In genomic region chr1:214551436-214552173, GRCh38 we compare ENCODE assay signal across 8 cellular contexts. TPM values are rescaled to one million over a fixed set of nuclear protein-coding genes. Genes with fewer than 3 reads are reported as not detected.
DNase-seq lines count a peak whose midpoint lies in the region; ATAC-seq and TF ChIP-seq lines count a peak whose summit lies in the region.

PTPN14 (minus strand) TSS chr1:214551602; CDS start chr1:214464803, 86,799 bp downstream.

- peaks cover 41% of the 10 kb centered on the region for H3K4me1 ChIP-seq in suprapubic skin

- no peak within 1 kb of the TSS for H3K27ac Mint-ChIP-seq in memory B cell

- peak within 1 kb of the TSS; percentile 99 for H3K27ac ChIP-seq in suprapubic skin

- WGBS in suprapubic skin = under 1% methylated on average over 13 of the region's 67 CpGs

- H3K9me3 ChIP-seq in suprapubic skin = no peaks in the 10 kb centered on the region

- peak; percentile 22 for DNase-seq in activated T-cell treated with anti-CD3 and anti-CD28 coated beads for 48 hours (ENCODE audit: low read depth)
- no peak for DNase-seq in activated T-cell treated with anti-CD3 and anti-CD28 coated beads, Interleukin-2, amount 50 U/mL, for 1 hour
- peak; percentile 91 for DNase-seq in HT1080 (ENCODE audit: low read depth)
- peak; percentile 90 for DNase-seq in T1000 (lab: John Stamatoyannopoulos, UW)
- peak; percentile 95 for DNase-seq in epithelial cell of esophagus (ENCODE audit: low read depth)
- no peak for DNase-seq in memory B cell (ENCODE audit: low spot score in 2 of 2)
- peak; percentile 85 to 89 for DNase-seq in suprapubic skin (ENCODE audit: low spot score in 2 of 2)

- H3K9me3 Mint-ChIP-seq in memory B cell = no peaks in the 10 kb centered on the region

- no peaks in the 10 kb centered on the region for H3K36me3 ChIP-seq in suprapubic skin

- TF ChIP-seq POLR2A in suprapubic skin (IDR thresholded peaks at IDR 0.05) = no peak

- ATAC-seq in memory B cell (ENCODE audit: low read depth) = no peak
- no peak for ATAC-seq in HG02840 (IDR thresholded peaks at IDR 0.05; ENCODE audit: low FRiP score, unreplicated experiment)

- H3K4me3 ChIP-seq in epithelial cell of esophagus (ENCODE audit: low read length) = peak within 1 kb of the TSS; percentile 83
- peak within 1 kb of the TSS; percentile 88 for H3K4me3 ChIP-seq in suprapubic skin

- TF ChIP-seq CTCF in epithelial cell of esophagus (IDR thresholded peaks at IDR 0.05; ENCODE audit: insufficient read depth, low read depth, low read length, missing control alignments) = peak; percentile 51
- TF ChIP-seq CTCF in suprapubic skin (IDR thresholded peaks at IDR 0.05) = peak in 1 of 2 donors; percentile 26

- H3K36me3 Mint-ChIP-seq in memory B cell = no peaks in the 10 kb centered on the region

- peak within 1 kb of the TSS; percentile 52 for H3K4me3 Mint-ChIP-seq in memory B cell

- H3K27me3 ChIP-seq in suprapubic skin = no peaks in the 10 kb centered on the region

- no peaks in the 10 kb centered on the region for H3K4me1 Mint-ChIP-seq in memory B cell

- peaks cover 12% of the 10 kb centered on the region for H3K27me3 Mint-ChIP-seq in memory B cell

- TF ChIP-seq EP300 in suprapubic skin (IDR thresholded peaks at IDR 0.05) = no peak

RNA-seq across cellular contexts. Expression of gene PTPN14, which starts in this region (rescaled TPM):
- total RNA-seq in HT1080 (2014; rRNA removed; shearing (Covaris generic)) = 47.5 and 63.0 TPM in 2 replicates
- 45.8 and 70.0 TPM in 2 replicates for polyA plus RNA-seq in HT1080 (2015; cell fraction: cytosol; rRNA removed)
- polyA plus RNA-seq in HT1080 (2015; cell fraction: nucleus; rRNA removed) = 104 and 120 TPM in 2 replicates
- 100 to 1,000 TPM in 2 of 4 donors, 10 to 100 TPM in 2; 67.9 to 159 (median 96.4) TPM for total RNA-seq in suprapubic skin

Comparison
In these comparisons a context has a peak if more than half of its experiments do, and no peak if none do; other contexts are left out.
1. DNase-seq: peak in activated T-cell treated with anti-CD3 and anti-CD28 coated beads for 48 hours (single experiment), HT1080 (single experiment), T1000 (single experiment), epithelial cell of esophagus (single experiment) and suprapubic skin (2 of 2); none in activated T-cell treated with anti-CD3 and anti-CD28 coated beads, Interleukin-2, amount 50 U/mL, for 1 hour (single experiment) and memory B cell (0 of 2).